9 cellular contexts compared by ENCODE assay signal in genomic region chr19:39677931-39678889, GRCh38. TPM values are rescaled to one million over a fixed set of nuclear protein-coding genes. Genes with fewer than 3 reads are reported as not detected.
DNase-seq lines count a peak whose midpoint lies in the region; TF ChIP-seq lines count a peak whose summit lies in the region.
"Had no signal": no experiment of that assay in that cellular context is flagged by ENCODE, and none has a peak within 500 bp of the region (broad histone marks: within the 10 kb centered on the region; RNA-seq: fewer than 3 reads in every experiment).

No MANE protein-coding gene starts in this region.

- peak overlapping the region; percentile 69 for H3K4me3 Mint-ChIP-seq in activated naive CD4-positive, alpha-beta T cell treated with anti-CD3 and anti-CD28 coated beads for 36 hours
- no peak overlapping the region for H3K4me3 Mint-ChIP-seq in endodermal cell
- H3K4me3 Mint-ChIP-seq: dendritic cell treated with granulocyte-macrophage colony-stimulating factor and Interleukin-4, amounts not matched to agents 40 ng/mL and 50 ng/mL, for 4 days had no signal

- H3K4me3 ChIP-seq in spleen: no peak overlapping the region
- H3K4me3 ChIP-seq in smooth muscle cell: no peak overlapping the region
- no peak overlapping the region for H3K4me3 ChIP-seq in endodermal cell (ENCODE audit: low read length)

- H4K20me1 ChIP-seq in smooth muscle cell (ENCODE audit: low read depth): no peaks in the 10 kb centered on the region

- peak overlapping the region; percentile 84 for H3K27ac Mint-ChIP-seq in activated naive CD4-positive, alpha-beta T cell treated with anti-CD3 and anti-CD28 coated beads for 36 hours
- no peak overlapping the region for H3K27ac Mint-ChIP-seq in endodermal cell
- H3K27ac Mint-ChIP-seq: dendritic cell treated with granulocyte-macrophage colony-stimulating factor and Interleukin-4, amounts not matched to agents 40 ng/mL and 50 ng/mL, for 4 days had no signal

- peaks cover 1% of the 10 kb centered on the region for H3K36me3 Mint-ChIP-seq in activated naive CD4-positive, alpha-beta T cell treated with anti-CD3 and anti-CD28 coated beads for 36 hours (ENCODE audit: low read depth)
- no peaks in the 10 kb centered on the region for H3K36me3 Mint-ChIP-seq in endodermal cell (ENCODE audit: low read depth)

- H2AFZ ChIP-seq in smooth muscle cell (ENCODE audit: low read depth): no peak overlapping the region

- no peaks in the 10 kb centered on the region for H3K27me3 Mint-ChIP-seq in activated naive CD4-positive, alpha-beta T cell treated with anti-CD3 and anti-CD28 coated beads for 36 hours (ENCODE audit: low read depth)
- no peaks in the 10 kb centered on the region for H3K27me3 Mint-ChIP-seq in endodermal cell (ENCODE audit: insufficient read depth)

- peaks cover 58% of the 10 kb centered on the region for H3K4me1 Mint-ChIP-seq in activated naive CD4-positive, alpha-beta T cell treated with anti-CD3 and anti-CD28 coated beads for 36 hours (ENCODE audit: low read depth)
- no peaks in the 10 kb centered on the region for H3K4me1 Mint-ChIP-seq in endodermal cell

- peak overlapping the region in 5 of 8 donors; percentile 9 to 54 (median 34) for H3K27ac ChIP-seq in spleen
- no peak overlapping the region for H3K27ac ChIP-seq in smooth muscle cell (ENCODE audit: low read depth)
- no peak overlapping the region for H3K27ac ChIP-seq in endodermal cell (ENCODE audit: low read depth, low read length)

- TF ChIP-seq CTCF in spleen (IDR thresholded peaks at IDR 0.05 in 8 of 11, conservative IDR thresholded peaks at IDR 0.05 in 3 of 11): no peak
- no peak for TF ChIP-seq CTCF in smooth muscle cell (IDR thresholded peaks at IDR 0.05; ENCODE audit: borderline replicate concordance, insufficient read depth, poor library complexity, severe bottlenecking)
- no peak for TF ChIP-seq CTCF in endodermal cell (conservative IDR thresholded peaks at IDR 0.05)

- no peaks in the 10 kb centered on the region for H3K79me2 ChIP-seq in smooth muscle cell (ENCODE audit: low read depth)

- H3K27me3 ChIP-seq in spleen (replicated peaks in 1 of 7) (peaks cover 0 to 18% (median 0%) of the 10 kb centered on the region in 7 donors), smooth muscle cell (ENCODE audit: low read depth) (no peaks in the 10 kb centered on the region), endodermal cell (ENCODE audit: control insufficient read depth, insufficient read depth, low read length, poor library complexity, severe bottlenecking) (peaks cover 4% of the 10 kb centered on the region)

- no peak for TF ChIP-seq POLR2A in spleen (IDR thresholded peaks at IDR 0.05)

- WGBS in spleen, 5 donors: 65 to 78% (median 72%) methylated on average over 10 of the region's 10 CpGs
- 84% methylated on average over 10 of the region's 10 CpGs for WGBS in smooth muscle cell (ENCODE audit: low lambda C conversion rate)
- 79 to 88% methylated on average over 7 to 10 of the region's 10 CpGs for WGBS in endodermal cell (ENCODE audit: insufficient coverage in 1 of 2, insufficient read length in 1 of 2), 2 experiments

- no peaks in the 10 kb centered on the region for H3K9me3 ChIP-seq in spleen
- H3K9me3 ChIP-seq in smooth muscle cell (replicated peaks; ENCODE audit: low read depth): no peaks in the 10 kb centered on the region
- no peaks in the 10 kb centered on the region for H3K9me3 ChIP-seq in endodermal cell (ENCODE audit: control insufficient read depth, low read length)

- intact Hi-C loops in activated naive CD4-positive, alpha-beta T cell treated with anti-CD3 and anti-CD28 coated beads for 36 hours (cut with micrococcal nuclease): loop anchor here (5.0 to 10.0 kb wide), 2 partner anchors 264 to 553 kb away; partner anchors contain the start of gene PAK4
- intact Hi-C loops in spleen (cut with DNase I; ENCODE audit: low total_unique reads): no loop called here

- H3K4me2 ChIP-seq in smooth muscle cell: no peak overlapping the region

- CTCF ChIA-PET in activated naive CD4-positive, alpha-beta T cell treated with anti-CD3 and anti-CD28 coated beads for 36 hours (lab: Charles Lee): interaction anchor here (0.8 kb wide), 1 partner anchor 86 kb away, joined by 3 read pairs; no protein-coding TSS in a partner anchor

- peaks cover 0 to 21% (median 5%) of the 10 kb centered on the region in 6 donors for H3K4me1 ChIP-seq in spleen
- H3K4me1 ChIP-seq in smooth muscle cell (ENCODE audit: low read depth): no peaks in the 10 kb centered on the region
- H3K4me1 ChIP-seq in endodermal cell (ENCODE audit: control insufficient read depth, insufficient read depth, low read length): no peaks in the 10 kb centered on the region

- H3K9ac ChIP-seq in smooth muscle cell (ENCODE audit: low read depth): no peak overlapping the region
- no peak overlapping the region for H3K9ac ChIP-seq in endodermal cell (ENCODE audit: extremely low read depth, low read length, poor library complexity, severe bottlenecking)

- H3F3A ChIP-seq in smooth muscle cell (ENCODE audit: low read depth): no peaks in the 10 kb centered on the region

- H3K36me3 ChIP-seq in spleen (no peaks in the 10 kb centered on the region), smooth muscle cell (ENCODE audit: low read depth) (no peaks in the 10 kb centered on the region), endodermal cell (ENCODE audit: control insufficient read depth, insufficient read depth, low read length) (no peaks in the 10 kb centered on the region)

- DNase-seq in activated naive CD4-positive, alpha-beta T cell treated with anti-CD3 and anti-CD28 coated beads for 36 hours: no peak
- DNase-seq in activated naive CD4-positive, alpha-beta T cell treated with Interleukin-2 at 50 U/mL for 16 hours: no peak
- DNase-seq in NCI-H526 treated with DMSO at 0.1 percent for 48 hours (lab: John Stamatoyannopoulos, UW): peak; percentile 69
- peak; percentile 14 for DNase-seq in dermis blood vessel endothelial cell
- DNase-seq in spleen: no peak
- DNase-seq in smooth muscle cell (lab: John Stamatoyannopoulos, UW; ENCODE audit: unreplicated experiment): no peak
- no peak for DNase-seq in endodermal cell
- no peak for DNase-seq in NCI-H1436 (lab: John Stamatoyannopoulos, UW)

- H3K9me3 Mint-ChIP-seq in activated naive CD4-positive, alpha-beta T cell treated with anti-CD3 and anti-CD28 coated beads for 36 hours: no peaks in the 10 kb centered on the region
- H3K9me3 Mint-ChIP-seq in endodermal cell: no peaks in the 10 kb centered on the region
- H3K9me3 Mint-ChIP-seq: dendritic cell treated with granulocyte-macrophage colony-stimulating factor and Interleukin-4, amounts not matched to agents 40 ng/mL and 50 ng/mL, for 4 days had no signal

RNA-seq across cellular contexts. Expression of gene LGALS16, which starts 22.5 kb away (rescaled TPM):
- total RNA-seq in activated naive CD4-positive, alpha-beta T cell treated with anti-CD3 and anti-CD28 coated beads for 36 hours: not detected
- total RNA-seq in dermis blood vessel endothelial cell (not detected in 2 replicates), spleen (not detected), smooth muscle cell (not detected in 2 replicates), endodermal cell (not detected)
- polyA plus RNA-seq in spleen (not detected), smooth muscle cell (not detected in 2 replicates)
- polyA plus RNA-seq in endodermal cell (2013, experiment 1 of 2): not detected
- polyA plus RNA-seq in endodermal cell (2013, experiment 2 of 2): not detected

RNA-seq across cellular contexts. Expression of gene LGALS14, which starts 26.1 kb away (rescaled TPM):
- 1 to 10 TPM; 1.2 to 2.4 TPM for total RNA-seq in activated naive CD4-positive, alpha-beta T cell treated with anti-CD3 and anti-CD28 coated beads for 36 hours
- total RNA-seq in dermis blood vessel endothelial cell (not detected in 2 replicates), spleen (not detected), smooth muscle cell (not detected in 2 replicates), endodermal cell (not detected)
- polyA plus RNA-seq in spleen (not detected), smooth muscle cell (not detected in 2 replicates)
- polyA plus RNA-seq in endodermal cell (2013, experiment 1 of 2): not detected
- polyA plus RNA-seq in endodermal cell (2013, experiment 2 of 2): not detected

RNA-seq across cellular contexts. Expression of gene CLC, which starts 59.6 kb away (rescaled TPM):
- not detected for total RNA-seq in activated naive CD4-positive, alpha-beta T cell treated with anti-CD3 and anti-CD28 coated beads for 36 hours
- total RNA-seq in dermis blood vessel endothelial cell: not detected in 2 replicates
- 10 to 100 TPM in 3 of 7 donors, 1 to 10 TPM in 3, not detected in 1; 3.1 to 20.1 (median 10.3) TPM for total RNA-seq in spleen
- polyA plus RNA-seq in spleen: 1 to 10 TPM; 2.7 to 4.9 (median 3.0) TPM
- total RNA-seq in smooth muscle cell: not detected in 2 replicates
- not detected in 2 replicates for polyA plus RNA-seq in smooth muscle cell
- not detected for total RNA-seq in endodermal cell
- polyA plus RNA-seq in endodermal cell (2013, experiment 1 of 2): not detected
- polyA plus RNA-seq in endodermal cell (2013, experiment 2 of 2): not detected

Comparison
In these comparisons a context has a peak if more than half of its experiments do, and no peak if none do; other contexts are left out.
1. DNase-seq: peak in NCI-H526 treated with DMSO at 0.1 percent for 48 hours (single experiment) and dermis blood vessel endothelial cell (single experiment); none in activated naive CD4-positive, alpha-beta T cell treated with anti-CD3 and anti-CD28 coated beads for 36 hours (single experiment), activated naive CD4-positive, alpha-beta T cell treated with Interleukin-2 at 50 U/mL for 16 hours (single experiment), spleen (single experiment), smooth muscle cell (single experiment), endodermal cell (single experiment) and NCI-H1436 (single experiment).
2. H3K27ac ChIP-seq: peak in spleen (5 of 8); none in smooth muscle cell (single experiment) and endodermal cell (single experiment).